In genomic region chr16:86971251-86971650, GRCh38 we compare ENCODE assay signal across 22 cellular contexts.
"Had no signal": no experiment of that assay in that cellular context is flagged by ENCODE, and none has a peak within 500 bp of the region (broad histone marks: within the 10 kb centered on the region; RNA-seq: fewer than 3 reads in every experiment).

No MANE protein-coding gene starts in this region.

- H2AFZ ChIP-seq: hepatocyte had no signal

- H3K27ac ChIP-seq: body of pancreas, colonic mucosa, esophagus muscularis mucosa, hepatocyte, tibial artery, vagina, VCaP had no signal

- DNase-seq: activated CD4-positive, alpha-beta T cell treated with anti-CD3 and anti-CD28 coated beads, Interleukin-2, amount 50 U/mL, for 1 hour; activated CD4-positive, CD25-positive, alpha-beta regulatory T cell treated with anti-CD3 and anti-CD28 coated beads, Interleukin-2, amount 50 U/mL, for 72 hours; activated CD8-positive, alpha-beta memory T cell treated with anti-CD3 and anti-CD28 coated beads, Interleukin-2, amount 50 U/mL, for 4 hours; activated naive CD4-positive, alpha-beta T cell treated with anti-CD3 and anti-CD28 coated beads for 36 hours; activated T-cell treated with anti-CD3 and anti-CD28 coated beads, Interleukin-2, amount 50 U/mL, for 4 hours; body of pancreas; central memory CD4-positive, alpha-beta T cell; colonic mucosa; islet precursor cell; mesenchymal stem cell; naive thymus-derived CD8-positive, alpha-beta T cell; stimulated activated naive CD8-positive, alpha-beta T cell treated with anti-CD3 and anti-CD28 coated beads, Interleukin-15, Interleukin-2, amounts not matched to agents 100 U/mL and 50 U/mL, for 24 hours; substantia nigra; SW 1271; T-helper 2 cell; tibial artery had no signal

- H3K4me2 ChIP-seq: hepatocyte had no signal

- H3K4me1 ChIP-seq: body of pancreas, colonic mucosa, left lung, vagina had no signal

- H3K79me2 ChIP-seq: hepatocyte had no signal

- ATAC-seq: activated T-cell treated with anti-CD3 and anti-CD28 coated beads, Interleukin-2, amount 50 U/mL, for 4 hours; body of pancreas; left lung; naive thymus-derived CD8-positive, alpha-beta T cell; stimulated activated naive CD8-positive, alpha-beta T cell treated with anti-CD3 and anti-CD28 coated beads, Interleukin-15, Interleukin-2, amounts not matched to agents 100 U/mL and 50 U/mL, for 24 hours had no signal

- H3K9me3 ChIP-seq: colonic mucosa, left lung, tibial artery, vagina had no signal

- H3K36me3 ChIP-seq: colonic mucosa, esophagus muscularis mucosa, left lung, tibial artery, vagina had no signal

- H3K27me3 ChIP-seq: body of pancreas, colonic mucosa, hepatocyte, tibial artery, vagina had no signal

- H3K4me3 ChIP-seq: body of pancreas, colonic mucosa, esophagus muscularis mucosa, hepatocyte, left lung, tibial artery, vagina had no signal

- FAIRE-seq: endometrium had no signal
